Comparison of ENCODE assay signal across 9 cellular contexts in the genomic region with DNA sequence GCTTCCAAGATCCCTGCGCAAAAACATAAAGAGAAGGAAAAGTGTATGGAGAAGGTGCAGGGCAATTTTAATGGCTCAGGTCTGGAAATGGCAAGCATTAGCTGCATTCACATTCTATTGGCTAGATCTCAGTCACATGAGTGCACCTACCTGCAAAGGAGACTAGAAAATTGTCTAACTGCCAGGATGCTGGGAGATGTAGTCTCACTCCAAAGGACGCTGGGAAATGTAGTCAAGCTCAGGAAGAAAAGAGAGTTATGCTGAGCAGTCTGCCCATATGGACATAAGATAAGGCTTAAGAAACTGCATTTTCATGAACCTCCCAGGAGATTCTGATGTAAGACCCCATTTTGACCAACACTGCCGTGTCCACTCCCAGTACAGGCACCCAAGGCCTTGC. TPM values are rescaled to one million over a fixed set of nuclear protein-coding genes. Genes with fewer than 3 reads are reported as not detected.
A peak's percentile ranks its signal among the peaks of the same experiment; 100 is the strongest.
DNase-seq lines count a peak whose midpoint lies in the region; ATAC-seq and TF ChIP-seq lines count a peak whose summit lies in the region.
"Had no signal": no experiment of that assay in that cellular context is flagged by ENCODE, and none has a peak within 500 bp of the region (broad histone marks: within the 10 kb centered on the region; RNA-seq: fewer than 3 reads in every experiment).

No MANE protein-coding gene starts in this region.

- no peaks in the 10 kb centered on the region for H3K36me3 ChIP-seq in Caco-2 (ENCODE audit: control insufficient read depth, insufficient read depth, low read length)
- no peaks in the 10 kb centered on the region for H3K36me3 ChIP-seq in transverse colon

- H3K4me1 ChIP-seq in Caco-2 = no peaks in the 10 kb centered on the region
- H3K4me1 ChIP-seq in transverse colon = peaks cover 0 to 3% (median under 1%) of the 10 kb centered on the region in 4 donors

- TF ChIP-seq CTCF in Caco-2 (IDR thresholded peaks at IDR 0.05; ENCODE audit: insufficient read depth in 1 of 2, low read depth in 1 of 2, low read length in 1 of 2, severe bottlenecking in 1 of 2, unreplicated experiment in 1 of 2) (no peak), transverse colon (IDR thresholded peaks at IDR 0.05) (no peak)

- no peaks in the 10 kb centered on the region for H3K4me1 Mint-ChIP-seq in Caco-2 (ENCODE audit: low read depth, unreplicated experiment)
- peaks cover 15% of the 10 kb centered on the region for H3K4me1 Mint-ChIP-seq in activated CD8-positive, alpha-beta T cell treated with anti-CD3 and anti-CD28 coated beads, Interleukin-2, amount 10 ng/mL, durations not matched to agents 7 days and 5 days (ENCODE audit: low read depth)

- POLR2A ChIA-PET in Caco-2 (lab: Charles Lee) = interaction anchor here (1.0 kb wide), 1 partner anchor 708 kb away, joined by 3 read pairs; no protein-coding TSS in a partner anchor
- POLR2A ChIA-PET in activated CD8-positive, alpha-beta T cell treated with anti-CD3 and anti-CD28 coated beads, Interleukin-2, amount 10 ng/mL, durations not matched to agents 7 days and 5 days (lab: Charles Lee) = no interaction called here

- in situ Hi-C loops in transverse colon (cut with MboI; ENCODE audit: low pct_ligation_motif_present in 1 of 4, low pct_unique_long_range_greater_than_20kb in 1 of 4, low sequenced_read_pairs in 3 of 4) = no loop called here

- no peak overlapping the region for H3K27ac ChIP-seq in transverse colon

- intact Hi-C loops in Caco-2 (cut with micrococcal nuclease; ENCODE audit: unreplicated experiment) = no loop called here
- intact Hi-C loops in transverse colon (cut with DNase I; ENCODE audit: low total_unique reads) = no loop called here

- peak overlapping the region; percentile 44 for H3K4me3 Mint-ChIP-seq in Caco-2 (ENCODE audit: unreplicated experiment)
- no peak overlapping the region for H3K4me3 Mint-ChIP-seq in activated CD8-positive, alpha-beta T cell treated with anti-CD3 and anti-CD28 coated beads, Interleukin-2, amount 10 ng/mL, durations not matched to agents 7 days and 5 days
- H3K4me3 Mint-ChIP-seq: activated T-cell treated with anti-CD3 and anti-CD28 coated beads, Interleukin-2, amount 50 U/mL, for 72 hours had no signal

- H3K27me3 ChIP-seq in Caco-2 (replicated peaks; ENCODE audit: control insufficient read depth, insufficient read depth, low read length) (no peaks in the 10 kb centered on the region), transverse colon (no peaks in the 10 kb centered on the region)

- no peaks in the 10 kb centered on the region for H3K9me3 ChIP-seq in Caco-2
- H3K9me3 ChIP-seq in transverse colon = no peaks in the 10 kb centered on the region

- peaks cover 5% of the 10 kb centered on the region for H3K27me3 Mint-ChIP-seq in Caco-2 (ENCODE audit: insufficient read depth, unreplicated experiment)
- peaks cover 31% of the 10 kb centered on the region for H3K27me3 Mint-ChIP-seq in activated CD8-positive, alpha-beta T cell treated with anti-CD3 and anti-CD28 coated beads, Interleukin-2, amount 10 ng/mL, durations not matched to agents 7 days and 5 days (ENCODE audit: low read depth)

- CTCF ChIA-PET in Caco-2 (lab: Charles Lee) = no interaction called here
- CTCF ChIA-PET in activated CD8-positive, alpha-beta T cell treated with anti-CD3 and anti-CD28 coated beads, Interleukin-2, amount 10 ng/mL, durations not matched to agents 7 days and 5 days (lab: Charles Lee) = interaction anchor here (1.3 kb wide), 1 partner anchor 24 kb away, joined by 3 read pairs; no protein-coding TSS in a partner anchor

- no TSS peak for BruUV-seq in Caco-2 (replicated peaks; lab: Mats Ljungman, UMichigan)

- WGBS in transverse colon (ENCODE audit: low coverage in 1 of 2), 2 donors = 72 to 86% methylated on average over 2 to 3 of the region's 3 CpGs

- ATAC-seq in GM19438 (IDR thresholded peaks at IDR 0.05; ENCODE audit: low read depth, unreplicated experiment) = peak; percentile 56
- peak; percentile 35 for ATAC-seq in HG03469 (IDR thresholded peaks at IDR 0.05; ENCODE audit: unreplicated experiment)
- peak; percentile 30 for ATAC-seq in activated CD8-positive, alpha-beta T cell treated with anti-CD3 and anti-CD28 coated beads, Interleukin-2, amount 10 ng/mL, durations not matched to agents 7 days and 5 days

- no peaks in the 10 kb centered on the region for H3K36me3 Mint-ChIP-seq in Caco-2 (ENCODE audit: insufficient read depth, unreplicated experiment)
- no peaks in the 10 kb centered on the region for H3K36me3 Mint-ChIP-seq in activated CD8-positive, alpha-beta T cell treated with anti-CD3 and anti-CD28 coated beads, Interleukin-2, amount 10 ng/mL, durations not matched to agents 7 days and 5 days (ENCODE audit: low read depth)

- H3K9me3 Mint-ChIP-seq in Caco-2 (ENCODE audit: unreplicated experiment) = no peaks in the 10 kb centered on the region
- H3K9me3 Mint-ChIP-seq in activated CD8-positive, alpha-beta T cell treated with anti-CD3 and anti-CD28 coated beads, Interleukin-2, amount 10 ng/mL, durations not matched to agents 7 days and 5 days (ENCODE audit: insufficient read depth) = peaks cover 3% of the 10 kb centered on the region
- H3K9me3 Mint-ChIP-seq: activated T-cell treated with anti-CD3 and anti-CD28 coated beads, Interleukin-2, amount 50 U/mL, for 72 hours had no signal

- H3K27ac Mint-ChIP-seq in Caco-2 (ENCODE audit: unreplicated experiment) = no peak overlapping the region
- H3K27ac Mint-ChIP-seq in activated CD8-positive, alpha-beta T cell treated with anti-CD3 and anti-CD28 coated beads, Interleukin-2, amount 10 ng/mL, durations not matched to agents 7 days and 5 days = no peak overlapping the region
- H3K27ac Mint-ChIP-seq: activated T-cell treated with anti-CD3 and anti-CD28 coated beads, Interleukin-2, amount 50 U/mL, for 72 hours had no signal

- H3K4me3 ChIP-seq in Caco-2 (ENCODE audit: low read depth, low read length) (no peak overlapping the region), transverse colon (no peak overlapping the region)

- DNase-seq in Caco-2 (peak in 1 of 2 experiments; percentile 57), middle frontal gyrus (ENCODE audit: extremely low spot score, low spot score) (no peak), NCI-H146 treated with DMSO at 0.1 percent for 48 hours (lab: John Stamatoyannopoulos, UW; ENCODE audit: unreplicated experiment) (no peak), transverse colon (no peak)
- DNase-seq in activated CD8-positive, alpha-beta T cell treated with anti-CD3 and anti-CD28 coated beads, Interleukin-2, amount 10 ng/mL, durations not matched to agents 7 days and 5 days = peak; percentile 28
- DNase-seq in stimulated activated CD4-positive, alpha-beta T cell treated with anti-CD3 and anti-CD28 coated beads, Interleukin-12 subunit alpha, Interleukin-12 subunit beta, amount 100 ng/mL, for 4 hours = no peak
- DNase-seq: activated T-cell treated with anti-CD3 and anti-CD28 coated beads, Interleukin-2, amount 50 U/mL, for 72 hours had no signal

- no peak for TF ChIP-seq EP300 in transverse colon (IDR thresholded peaks at IDR 0.05; ENCODE audit: low read depth)

- TF ChIP-seq POLR2A in transverse colon (IDR thresholded peaks at IDR 0.05) = no peak

RNA-seq across cellular contexts. Expression of a gene that starts 9.5 kb away (rescaled TPM):
- 0.61 and 0.81 TPM in 2 replicates for total RNA-seq in Caco-2 (2022)
- total RNA-seq in activated CD8-positive, alpha-beta T cell treated with anti-CD3 and anti-CD28 coated beads, Interleukin-2, amount 10 ng/mL, durations not matched to agents 7 days and 5 days = 1 to 10 TPM; 4.1 to 4.4 TPM
- 10 to 100 TPM in 1 of 4 donors, 1 to 10 TPM in 3; 3.3 to 16.5 (median 5.8) TPM for total RNA-seq in transverse colon
